In genomic region chr11:77062924-77063323, GRCh38 we compare ENCODE assay signal across 1 cellular context.
TF ChIP-seq lines count a peak whose summit lies in the region.

No MANE protein-coding gene starts in this region.

TF ChIP-seq in endothelial cell of umbilical vein, 7 proteins besides CTCF, POLR2A, EP300 and RAD21:
- no peak for TF ChIP-seq JUN (IDR thresholded peaks at IDR 0.05; ENCODE audit: borderline replicate concordance, insufficient read depth, insufficient read length, low read depth)
- TF ChIP-seq MYC (IDR thresholded peaks at IDR 0.05; ENCODE audit: low read depth, low read length): no peak
- TF ChIP-seq GATA2 (IDR thresholded peaks at IDR 0.05; ENCODE audit: insufficient read depth, insufficient read length, low read depth, low read length): no peak
- TF ChIP-seq MAX (IDR thresholded peaks at IDR 0.05; ENCODE audit: insufficient read depth, insufficient read length): no peak
- TF ChIP-seq FOS (IDR thresholded peaks at IDR 0.05; ENCODE audit: borderline replicate concordance, insufficient read depth, low read length): no peak
- TF ChIP-seq POLR2AphosphoS5 (IDR thresholded peaks at IDR 0.05; ENCODE audit: insufficient read depth, low read depth, low read length): no peak
- TF ChIP-seq EZH2 (IDR thresholded peaks at IDR 0.05; ENCODE audit: borderline replicate concordance, low read depth, low read length, severe bottlenecking): no peak
